1 cellular context compared by ENCODE assay signal in genomic region chr9:12813960-12814876, GRCh38.
TF ChIP-seq lines count a peak whose summit lies in the region.

No MANE protein-coding gene starts in this region.

TF ChIP-seq in HepG2, 621 proteins besides CTCF, POLR2A, EP300 and RAD21 (continued from another document and continues in another):
- TF ChIP-seq TFE3 (CRISPR knock-in tag; IDR thresholded peaks at IDR 0.05) (peak; percentile 90), GABPB1 (CRISPR knock-in tag; IDR thresholded peaks at IDR 0.05) (0 out of 2 replicates have a peak, but pooled peaks have one; percentile 13), RXRB (CRISPR knock-in tag; IDR thresholded peaks at IDR 0.05; ENCODE audit: borderline replicate concordance) (no peak), SIX4 (CRISPR knock-in tag; IDR thresholded peaks at IDR 0.05) (no peak), ATF3 (CRISPR knock-in tag; IDR thresholded peaks at IDR 0.05) (peak; percentile 88), GATAD2A (CRISPR knock-in tag; IDR thresholded peaks at IDR 0.05) (peak; percentile 83), FLYWCH1 (CRISPR knock-in tag; IDR thresholded peaks at IDR 0.05) (no peak), CREBL2 (CRISPR knock-in tag; IDR thresholded peaks at IDR 0.05; ENCODE audit: borderline replicate concordance) (no peak), ELF1 (CRISPR knock-in tag; IDR thresholded peaks at IDR 0.05) (no peak), CEBPG (CRISPR knock-in tag; IDR thresholded peaks at IDR 0.05) (peak; percentile 88), BRCA1 (CRISPR knock-in tag; IDR thresholded peaks at IDR 0.05) (no peak), DMAP1 (CRISPR knock-in tag; IDR thresholded peaks at IDR 0.05) (peak; percentile 64; the same call in 1 of the 2 replicates), PAXIP1 (CRISPR knock-in tag; conservative IDR thresholded peaks at IDR 0.05) (peak; percentile 68), ZGPAT (CRISPR knock-in tag; IDR thresholded peaks at IDR 0.05) (peak; percentile 67), ZBTB44 (CRISPR knock-in tag; IDR thresholded peaks at IDR 0.05) (no peak), GABPA (IDR thresholded peaks at IDR 0.05; ENCODE audit: low read depth, low read length) (no peak), GABPA (CRISPR knock-in tag; IDR thresholded peaks at IDR 0.05; ENCODE audit: low read depth) (peak; percentile 20; the same call in 1 of the 2 replicates), GATAD1 (CRISPR knock-in tag; IDR thresholded peaks at IDR 0.05) (0 out of 2 replicates have a peak, but pooled peaks have one; percentile 34), MLX (CRISPR knock-in tag; IDR thresholded peaks at IDR 0.05) (peak; percentile 66; the same call in 1 of the 2 replicates), TARDBP (CRISPR knock-in tag; IDR thresholded peaks at IDR 0.05) (0 out of 2 replicates have a peak, but pooled peaks have one; percentile 39), DNMT3B (CRISPR knock-in tag; conservative IDR thresholded peaks at IDR 0.05) (0 out of 2 replicates have a peak, but pooled peaks have one; percentile 53), NR2C2 (CRISPR knock-in tag; IDR thresholded peaks at IDR 0.05; ENCODE audit: borderline replicate concordance) (peak; percentile 32; the same call in 1 of the 2 replicates), SMAD1 (CRISPR knock-in tag; IDR thresholded peaks at IDR 0.05; ENCODE audit: borderline replicate concordance, low read depth) (no peak), BHLHE40 (IDR thresholded peaks at IDR 0.05; ENCODE audit: low read length) (peak; percentile 67), ZFP82 (CRISPR knock-in tag; IDR thresholded peaks at IDR 0.05; ENCODE audit: borderline replicate concordance) (no peak), FOSL2 (CRISPR knock-in tag; IDR thresholded peaks at IDR 0.05) (peak; percentile 100), TCF7 (IDR thresholded peaks at IDR 0.05; ENCODE audit: low read depth) (0 out of 2 replicates have a peak, but pooled peaks have one; percentile 9), SMAD3 (CRISPR knock-in tag; IDR thresholded peaks at IDR 0.05) (peak; percentile 29; the same call in 1 of the 2 replicates), USF2 (IDR thresholded peaks at IDR 0.05; ENCODE audit: low read depth, low read length) (peak; percentile 55; the same call in 1 of the 2 replicates), USF2 (CRISPR knock-in tag; IDR thresholded peaks at IDR 0.05; ENCODE audit: borderline replicate concordance) (no peak; the same call in 1 of the 2 replicates), KAT8 (CRISPR knock-in tag; IDR thresholded peaks at IDR 0.05) (peak; percentile 59; the same call in 1 of the 2 replicates), POLR2AphosphoS5 (IDR thresholded peaks at IDR 0.05; ENCODE audit: low read depth, low read length) (peak; percentile 70), MBD4 (IDR thresholded peaks at IDR 0.05; ENCODE audit: borderline replicate concordance, low read length) (0 out of 2 replicates have a peak, but pooled peaks have one; percentile 51), HNF1A (IDR thresholded peaks at IDR 0.05; ENCODE audit: low read depth) (peak; percentile 83), HNF1A (CRISPR knock-in tag; IDR thresholded peaks at IDR 0.05; ENCODE audit: borderline replicate concordance) (peak; percentile 81; the same call in 1 of the 2 replicates), ARID5B (CRISPR knock-in tag; IDR thresholded peaks at IDR 0.05) (peak; percentile 71; the same call in 1 of the 2 replicates), KMT2B (CRISPR knock-in tag; IDR thresholded peaks at IDR 0.05) (peak; percentile 43; the same call in 1 of the 2 replicates), ETV6 (CRISPR knock-in tag; conservative IDR thresholded peaks at IDR 0.05) (no peak), ARNTL (CRISPR knock-in tag; IDR thresholded peaks at IDR 0.05) (peak; percentile 53; the same call in 1 of the 2 replicates), CREB1 (IDR thresholded peaks at IDR 0.05) (no peak; the same call in 1 of the 2 replicates), CREB1 (CRISPR knock-in tag; IDR thresholded peaks at IDR 0.05) (peak; percentile 12; the same call in 1 of the 2 replicates), ZFP36 (IDR thresholded peaks at IDR 0.05; ENCODE audit: borderline replicate concordance, low read depth, low read length, partially characterized antibody) (no peak)
